In the genomic region with DNA sequence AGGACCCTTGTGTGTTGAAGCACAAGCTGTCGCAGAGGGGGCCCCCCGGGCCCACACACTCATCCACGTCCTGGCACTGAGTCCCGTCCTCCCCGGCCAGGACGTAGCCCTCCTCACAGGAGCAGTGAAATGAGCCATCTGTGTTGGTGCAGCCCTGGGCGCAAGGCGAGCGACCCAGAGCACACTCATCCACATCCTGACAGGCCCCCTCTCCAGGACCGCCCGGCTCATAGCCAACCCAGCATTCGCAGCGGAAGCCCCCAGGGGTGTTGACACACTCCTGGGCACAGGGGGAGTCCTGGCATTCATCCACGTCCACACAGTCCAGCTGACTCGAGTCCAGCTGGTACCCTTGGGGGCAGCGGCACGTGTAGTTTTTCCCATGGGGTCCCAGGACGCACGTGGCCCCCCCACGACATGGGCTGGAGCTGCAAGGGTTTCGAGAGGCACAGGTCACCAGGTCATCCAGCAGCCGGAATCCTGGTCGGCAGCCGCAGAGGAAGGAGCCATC, we compare ENCODE assay signal across 16 cellular contexts. TPM values are rescaled to one million over a fixed set of nuclear protein-coding genes. Genes with fewer than 3 reads are reported as not detected.
DNase-seq lines count a peak whose midpoint lies in the region; ATAC-seq and TF ChIP-seq lines count a peak whose summit lies in the region.
"Had no signal": no experiment of that assay in that cellular context is flagged by ENCODE, and none has a peak within 500 bp of the region (broad histone marks: within the 10 kb centered on the region; RNA-seq: fewer than 3 reads in every experiment).

No MANE protein-coding gene starts in this region.

- TF ChIP-seq CTCF in body of pancreas (IDR thresholded peaks at IDR 0.05) (no peak), neutrophil (IDR thresholded peaks at IDR 0.05) (no peak), transverse colon (IDR thresholded peaks at IDR 0.05) (no peak)

- H3K4me1 ChIP-seq in body of pancreas (no peaks in the 10 kb centered on the region), neutrophil (ENCODE audit: control insufficient read depth in 1 of 2, insufficient read depth in 1 of 2, low read depth in 1 of 2, low read length in 1 of 2) (peaks cover 70 to 78% of the 10 kb centered on the region in 2 experiments), transverse colon (no peaks in the 10 kb centered on the region)

- no peak overlapping the region for H3K4me3 Mint-ChIP-seq in activated CD4-positive, alpha-beta memory T cell treated with anti-CD3 and anti-CD28 coated beads for 36 hours
- H3K4me3 Mint-ChIP-seq: GM23338 had no signal

- WGBS in body of pancreas, 2 donors = 67 to 72% methylated on average over 8 to 22 of the region's 24 CpGs
- WGBS in transverse colon (ENCODE audit: low coverage in 1 of 2), 2 donors = 75% methylated on average over 20 of the region's 24 CpGs; no CpG with 5 or more reads in 1 of the 2 donors

- H3K27me3 ChIP-seq in body of pancreas (no peaks in the 10 kb centered on the region), neutrophil (no peaks in the 10 kb centered on the region), transverse colon (no peaks in the 10 kb centered on the region)

- H3K27me3 Mint-ChIP-seq in activated CD4-positive, alpha-beta memory T cell treated with anti-CD3 and anti-CD28 coated beads for 36 hours = peaks cover 2% of the 10 kb centered on the region

- POLR2A ChIA-PET in activated CD4-positive, alpha-beta memory T cell treated with anti-CD3 and anti-CD28 coated beads for 36 hours (lab: Charles Lee) = no interaction called here

- peaks cover 11% of the 10 kb centered on the region for H3K4me1 Mint-ChIP-seq in activated CD4-positive, alpha-beta memory T cell treated with anti-CD3 and anti-CD28 coated beads for 36 hours (ENCODE audit: low read depth)

- TF ChIP-seq EP300 in transverse colon (IDR thresholded peaks at IDR 0.05; ENCODE audit: low read depth) = no peak

- ATAC-seq in body of pancreas (no peak), left ventricle myocardium superior (peak; percentile 32)
- ATAC-seq: GM23338; stimulated activated naive CD8-positive, alpha-beta T cell treated with anti-CD3 and anti-CD28 coated beads, Interleukin-15, Interleukin-2, amounts not matched to agents 100 U/mL and 50 U/mL, for 24 hours had no signal

- H3K36me3 Mint-ChIP-seq in activated CD4-positive, alpha-beta memory T cell treated with anti-CD3 and anti-CD28 coated beads for 36 hours = no peaks in the 10 kb centered on the region

- no peak overlapping the region for H3K4me3 ChIP-seq in body of pancreas
- H3K4me3 ChIP-seq in neutrophil (ENCODE audit: low read depth in 1 of 2, low read length in 1 of 2) = peak overlapping the region; percentile 85 to 90
- peak overlapping the region in 3 of 4 donors; percentile 3 to 12 (median 6) for H3K4me3 ChIP-seq in transverse colon
- H3K4me3 ChIP-seq: GM23338 had no signal

- H3K27ac ChIP-seq in body of pancreas (peak overlapping the region in 3 of 4 donors; percentile 46 to 69 (median 47)), neutrophil (peak overlapping the region; percentile 99), transverse colon (peak overlapping the region; percentile 64 to 74 (median 68))

- DNase-seq in body of pancreas (no peak), left ventricle myocardium superior (peak; percentile 41), transverse colon (no peak), amygdala (lab: John Stamatoyannopoulos, UW) (no peak)
- no peak for DNase-seq in activated CD4-positive, alpha-beta memory T cell treated with anti-CD3 and anti-CD28 coated beads for 36 hours
- no peak for DNase-seq in effector CD8-positive, alpha-beta T cell (lab: John Stamatoyannopoulos, UW)
- DNase-seq: activated CD4-positive, alpha-beta memory T cell treated with anti-CD3 and anti-CD28 coated beads, Interleukin-2, amount 10 ng/mL, durations not matched to agents 7 days and 5 days; C1 segment of cervical spinal cord; NCI-H2107; NCI-H82; SHP77 treated with DMSO at 0.1 percent for 48 hours; stimulated activated naive CD8-positive, alpha-beta T cell treated with anti-CD3 and anti-CD28 coated beads, Interleukin-15, Interleukin-2, amounts not matched to agents 100 U/mL and 50 U/mL, for 24 hours; T1000 had no signal

- intact Hi-C loops in body of pancreas (cut with DNase I) (no loop called here), left ventricle myocardium superior (cut with micrococcal nuclease) (no loop called here), transverse colon (cut with DNase I; ENCODE audit: low total_unique reads) (no loop called here)
- intact Hi-C loops in activated CD4-positive, alpha-beta memory T cell treated with anti-CD3 and anti-CD28 coated beads for 36 hours (cut with micrococcal nuclease) = loop anchor here (5.0 kb wide), 1 partner anchor 62 kb away; no protein-coding TSS in a partner anchor

- H3K36me3 ChIP-seq in body of pancreas (replicated peaks in 1 of 2; ENCODE audit: insufficient read depth in 1 of 2, low read depth in 2 of 2) (no peaks in the 10 kb centered on the region), neutrophil (peaks cover 30% of the 10 kb centered on the region), transverse colon (no peaks in the 10 kb centered on the region)

- H3K9me3 Mint-ChIP-seq in activated CD4-positive, alpha-beta memory T cell treated with anti-CD3 and anti-CD28 coated beads for 36 hours = no peaks in the 10 kb centered on the region
- H3K9me3 Mint-ChIP-seq: activated CD4-positive, alpha-beta memory T cell treated with anti-CD3 and anti-CD28 coated beads, Interleukin-2, amount 10 ng/mL, durations not matched to agents 7 days and 5 days; GM23338 had no signal

- H3K9me3 ChIP-seq in body of pancreas = no peaks in the 10 kb centered on the region
- no peaks in the 10 kb centered on the region for H3K9me3 ChIP-seq in neutrophil
- no peaks in the 10 kb centered on the region for H3K9me3 ChIP-seq in transverse colon

- H3K27ac Mint-ChIP-seq in activated CD4-positive, alpha-beta memory T cell treated with anti-CD3 and anti-CD28 coated beads for 36 hours = no peak overlapping the region
- H3K27ac Mint-ChIP-seq: activated CD4-positive, alpha-beta memory T cell treated with anti-CD3 and anti-CD28 coated beads, Interleukin-2, amount 10 ng/mL, durations not matched to agents 7 days and 5 days; GM23338 had no signal

- in situ Hi-C loops in transverse colon (cut with MboI; ENCODE audit: low pct_ligation_motif_present in 1 of 4, low pct_unique_long_range_greater_than_20kb in 1 of 4, low sequenced_read_pairs in 3 of 4) = no loop called here

- CTCF ChIA-PET in activated CD4-positive, alpha-beta memory T cell treated with anti-CD3 and anti-CD28 coated beads for 36 hours (lab: Charles Lee) = no interaction called here

- peak in 1 of 3 donors; percentile 9 for TF ChIP-seq POLR2A in body of pancreas (IDR thresholded peaks at IDR 0.05)
- no peak for TF ChIP-seq POLR2A in transverse colon (IDR thresholded peaks at IDR 0.05)

RNA-seq across cellular contexts. Expression of a gene that starts 1.2 kb away (rescaled TPM):
- total RNA-seq in body of pancreas (10 to 100 TPM; 14.2 to 19.2 TPM), left ventricle myocardium superior (41.0 TPM), transverse colon (10 to 100 TPM in 1 of 4 donors, 1 to 10 TPM in 3; 6.3 to 14.3 (median 7.9) TPM)
- 1 to 10 TPM; 1.8 to 1.9 TPM for total RNA-seq in activated CD4-positive, alpha-beta memory T cell treated with anti-CD3 and anti-CD28 coated beads for 36 hours
- total RNA-seq: GM23338 had no signal

RNA-seq across cellular contexts. Expression of a gene that starts 35.4 kb away (rescaled TPM):
- 10 to 100 TPM; 14.3 to 44.2 TPM for total RNA-seq in body of pancreas
- 13.1 TPM for total RNA-seq in left ventricle myocardium superior
- 10 to 100 TPM in 3 of 4 donors, 1 to 10 TPM in 1; 7.8 to 30.3 (median 18.6) TPM for total RNA-seq in transverse colon
- not detected for total RNA-seq in activated CD4-positive, alpha-beta memory T cell treated with anti-CD3 and anti-CD28 coated beads for 36 hours
- total RNA-seq: activated CD4-positive, alpha-beta memory T cell treated with anti-CD3 and anti-CD28 coated beads, Interleukin-2, amount 10 ng/mL, durations not matched to agents 7 days and 5 days had no signal

RNA-seq across cellular contexts. Expression of a gene that starts 49.8 kb away (rescaled TPM):
- total RNA-seq in body of pancreas (not detected), left ventricle myocardium superior (not detected), transverse colon (not detected)
- total RNA-seq in activated CD4-positive, alpha-beta memory T cell treated with anti-CD3 and anti-CD28 coated beads for 36 hours = not detected
- total RNA-seq: activated CD4-positive, alpha-beta memory T cell treated with anti-CD3 and anti-CD28 coated beads, Interleukin-2, amount 10 ng/mL, durations not matched to agents 7 days and 5 days; fibroblast of villous mesenchyme; GM23338 had no signal

Comparison
In these comparisons a context has a peak if more than half of its experiments do, and no peak if none do; other contexts are left out.
1. H3K27ac ChIP-seq: peak in every context shown above with its lines; median percentile 99 in neutrophil; 68 in transverse colon; 47 in body of pancreas.
2. H3K4me3 ChIP-seq: peak in neutrophil (2 of 2) and transverse colon (3 of 4); none in body of pancreas (0 of 2).
3. RNA of a gene that starts 35.4 kb away (total RNA-seq): 14.3 to 44.2 TPM in body of pancreas, 7.8 to 30.3 TPM in transverse colon and 13.1 TPM in left ventricle myocardium superior (single experiment); not detected in activated CD4-positive, alpha-beta memory T cell treated with anti-CD3 and anti-CD28 coated beads for 36 hours; every median in the first group is over 4 times any median in the second.